ENCODE assay signal across 13 cellular contexts in genomic region chr18:23635283-23636040, GRCh38. TPM values are rescaled to one million over a fixed set of nuclear protein-coding genes. Genes with fewer than 3 reads are reported as not detected.
DNase-seq lines count a peak whose midpoint lies in the region; ATAC-seq and TF ChIP-seq lines count a peak whose summit lies in the region.
"Had no signal": no experiment of that assay in that cellular context is flagged by ENCODE, and none has a peak within 500 bp of the region (broad histone marks: within the 10 kb centered on the region; RNA-seq: fewer than 3 reads in every experiment).

No MANE protein-coding gene starts in this region.

- no peak overlapping the region for H2AFZ ChIP-seq in IMR-90 (replicated peaks; ENCODE audit: low read length, poor library complexity)

- 79% methylated on average over 3 of the region's 6 CpGs; no CpG with 5 or more reads in 1 of the 2 experiments for WGBS in IMR-90 (ENCODE audit: extremely low coverage in 2 of 2, insufficient read length in 1 of 2), 2 experiments

- TF ChIP-seq RAD21 in IMR-90 (IDR thresholded peaks at IDR 0.05; ENCODE audit: low read length): no peak

- no peak overlapping the region for H3K9ac ChIP-seq in IMR-90 (ENCODE audit: low read depth, low read length)

- H2AK9ac ChIP-seq in IMR-90 (replicated peaks; ENCODE audit: low read depth, low read length, poor library complexity): no peak overlapping the region

- no peak overlapping the region for H2BK5ac ChIP-seq in IMR-90 (ENCODE audit: low read depth, low read length, poor library complexity, severe bottlenecking)

- peaks cover 3% of the 10 kb centered on the region; the same call in 1 of the 2 replicates for H3K9me1 ChIP-seq in IMR-90 (ENCODE audit: insufficient read depth, low read length)

- CTCF ChIA-PET in IMR-90 (lab: Yijun Ruan, JAX) (interaction anchor here (1.1 kb wide), 1 partner anchor 54 kb away, joined by 4 read pairs; the partner anchor contains the start of gene LAMA3), RWPE1 (lab: Yijun Ruan, JAX) (interaction anchor here (0.6 kb wide), 1 partner anchor 48 kb away, joined by 6 read pairs; no protein-coding TSS in a partner anchor)

- BruUV-seq in IMR-90 (replicated peaks; lab: Mats Ljungman, UMichigan): no TSS peak

- no peak overlapping the region for H3K14ac ChIP-seq in IMR-90 (replicated peaks; ENCODE audit: low read depth, low read length)

- in situ Hi-C loops in IMR-90 (cut with MboI; ENCODE audit: low sequenced_read_pairs): no loop called here

- DNase-seq in EH (ENCODE audit: low read depth) (peak; percentile 17), IMR-90 (no peak), RWPE1 (ENCODE audit: low spot score) (peak; percentile 37), islet precursor cell (peak; percentile 63), cerebellar nuclear complex (lab: John Stamatoyannopoulos, UW) (no peak), left ventricle myocardium superior (no peak)
- no peak for DNase-seq in activated CD4-positive, alpha-beta T cell treated with anti-CD3 and anti-CD28 coated beads for 4 hours
- DNase-seq: activated naive CD4-positive, alpha-beta T cell treated with anti-CD3 and anti-CD28 coated beads, Interleukin-2, amount 50 U/mL, for 16 hours; NCI-H1105 treated with DMSO at 0.1 percent for 48 hours; NCI-H526 treated with DMSO at 0.1 percent for 48 hours had no signal

- no peak for ATAC-seq in IMR-90 (ENCODE audit: low read depth)
- ATAC-seq in left ventricle myocardium superior: no peak

- H3K79me1 ChIP-seq in IMR-90 (ENCODE audit: low read depth in 1 of 2, low read length in 2 of 2): no peaks in the 10 kb centered on the region

- no peak overlapping the region for H4K8ac ChIP-seq in IMR-90 (ENCODE audit: low read depth in 2 of 2, low read length in 2 of 2)

- intact Hi-C loops in IMR-90 (cut with micrococcal nuclease): no loop called here
- intact Hi-C loops in left ventricle myocardium superior (cut with micrococcal nuclease): no loop called here

- H3K4me3 ChIP-seq in IMR-90 (ENCODE audit: insufficient read depth, low read depth, low read length): no peak overlapping the region
- H3K4me3 ChIP-seq: SJSA1 had no signal

- H4K91ac ChIP-seq in IMR-90 (ENCODE audit: insufficient read depth, low read depth, low read length): no peak overlapping the region

- H4K5ac ChIP-seq in IMR-90 (ENCODE audit: low read depth, low read length): no peak overlapping the region

- H2BK120ac ChIP-seq in IMR-90 (ENCODE audit: low read depth, low read length): no peak overlapping the region

- no peak overlapping the region for H3K23ac ChIP-seq in IMR-90 (ENCODE audit: low read depth, low read length)

- TF ChIP-seq POLR2A in IMR-90 (IDR thresholded peaks at IDR 0.05; ENCODE audit: low read depth, low read length): no peak

- peaks cover 2% of the 10 kb centered on the region; the same call in 1 of the 2 replicates for H3K4me1 ChIP-seq in IMR-90 (ENCODE audit: control insufficient read depth, insufficient read depth, low read length)
- H3K4me1 ChIP-seq: SJSA1 had no signal

- no peaks in the 10 kb centered on the region for H4K20me1 ChIP-seq in IMR-90 (ENCODE audit: insufficient read depth, low read length)

- POLR2A ChIA-PET in IMR-90 (lab: Charles Lee; ENCODE audit: unreplicated experiment): no interaction called here
- POLR2A ChIA-PET in RWPE1 (lab: Yijun Ruan, JAX; ENCODE audit: low non-redundant PET): interaction anchor here (0.7 kb wide), 1 partner anchor 179 kb away, joined by 8 read pairs; no protein-coding TSS in a partner anchor

- H3K27ac ChIP-seq in IMR-90 (ENCODE audit: insufficient read depth, low read length) (no peak overlapping the region), RWPE1 (peak overlapping the region; percentile 53)
- H3K27ac ChIP-seq: neutrophil, SJSA1 had no signal

- no peak overlapping the region for H2BK15ac ChIP-seq in IMR-90 (ENCODE audit: low read depth, low read length)

- H3K4ac ChIP-seq in IMR-90 (ENCODE audit: low read depth, low read length): no peak overlapping the region

- no peak overlapping the region for H3K56ac ChIP-seq in IMR-90 (ENCODE audit: extremely low read depth, insufficient read depth, low read length)

- no peaks in the 10 kb centered on the region for H3K36me3 ChIP-seq in IMR-90 (ENCODE audit: control insufficient read depth, insufficient read depth, low read length)
- H3K36me3 ChIP-seq: neutrophil, SJSA1 had no signal

- no peaks in the 10 kb centered on the region for H3K9me3 ChIP-seq in IMR-90 (ENCODE audit: control insufficient read depth, insufficient read depth, low read length)
- H3K9me3 ChIP-seq: neutrophil, SJSA1 had no signal

- peaks cover 8% of the 10 kb centered on the region; the same call in 1 of the 2 replicates for H3K27me3 ChIP-seq in IMR-90 (ENCODE audit: control insufficient read depth, insufficient read depth, low read length)

- H2AK5ac ChIP-seq in IMR-90 (ENCODE audit: low read depth, low read length): no peak overlapping the region; the same call in 1 of the 2 replicates

- H2BK20ac ChIP-seq in IMR-90 (ENCODE audit: low read depth, low read length): no peak overlapping the region

- H3K4me2 ChIP-seq in IMR-90 (ENCODE audit: low read depth, low read length): no peak overlapping the region

- TF ChIP-seq CTCF in IMR-90 (conservative IDR thresholded peaks at IDR 0.05; ENCODE audit: low read depth, low read length) (no peak), RWPE1 (conservative IDR thresholded peaks at IDR 0.05; ENCODE audit: low read depth) (no peak)

- dilution Hi-C loops in IMR-90 (cut with HindIII; ENCODE audit: low sequenced_read_pairs, unreplicated experiment): no loop called here

- H3K18ac ChIP-seq in IMR-90 (ENCODE audit: low read depth, low read length): no peak overlapping the region

TF ChIP-seq in IMR-90, 13 proteins besides CTCF, POLR2A, EP300 and RAD21:
- no peak for TF ChIP-seq RFX5 (IDR thresholded peaks at IDR 0.05; ENCODE audit: low read depth, low read length)
- TF ChIP-seq CEBPB (IDR thresholded peaks at IDR 0.05; ENCODE audit: low read depth, low read length): peak; percentile 92
- TF ChIP-seq RCOR1 (IDR thresholded peaks at IDR 0.05; ENCODE audit: insufficient replicate concordance, low read length): no peak
- no peak for TF ChIP-seq MXI1 (IDR thresholded peaks at IDR 0.05; ENCODE audit: borderline replicate concordance, low read depth, low read length)
- no peak for TF ChIP-seq ELK1 (IDR thresholded peaks at IDR 0.05; ENCODE audit: borderline replicate concordance, low read depth, low read length)

RNA-seq across cellular contexts. Expression of gene ANKRD29, which starts 27.2 kb away (rescaled TPM):
- under 0.01 and 0.18 TPM in 2 replicates for total RNA-seq in IMR-90 (2012; rRNA removed)
- 0.07 and 0.31 TPM in 2 replicates for polyA plus RNA-seq in IMR-90 (2012; rRNA removed)
- polyA plus RNA-seq in IMR-90 (2012; cell fraction: cytosol; rRNA removed): 0.01 and 0.10 TPM in 2 replicates
- polyA plus RNA-seq in IMR-90 (2012; cell fraction: nucleus; rRNA removed; ENCODE audit: low replicate concordance): 0.36 and 0.66 TPM in 2 replicates
- 9.8 TPM for total RNA-seq in left ventricle myocardium superior

RNA-seq across cellular contexts. Expression of gene NPC1, which starts 49.2 kb away (rescaled TPM):
- total RNA-seq in IMR-90 (2012; rRNA removed) (4.7 and 7.9 TPM in 2 replicates), left ventricle myocardium superior (13.3 TPM)
- polyA plus RNA-seq in IMR-90 (2012; rRNA removed): 7.5 and 8.0 TPM in 2 replicates
- polyA plus RNA-seq in IMR-90 (2012; cell fraction: cytosol; rRNA removed): 5.0 and 6.5 TPM in 2 replicates
- polyA plus RNA-seq in IMR-90 (2012; cell fraction: nucleus; rRNA removed; ENCODE audit: low replicate concordance): 8.7 and 12.4 TPM in 2 replicates

RNA-seq across cellular contexts. Expression of gene LAMA3, which starts 53.8 kb away (rescaled TPM):
- total RNA-seq in IMR-90 (2012; rRNA removed): 0.18 and 0.28 TPM in 2 replicates
- polyA plus RNA-seq in IMR-90 (2012; rRNA removed): 0.13 and 0.19 TPM in 2 replicates
- 0.11 and 0.15 TPM in 2 replicates for polyA plus RNA-seq in IMR-90 (2012; cell fraction: cytosol; rRNA removed)
- 0.33 and 0.57 TPM in 2 replicates for polyA plus RNA-seq in IMR-90 (2012; cell fraction: nucleus; rRNA removed; ENCODE audit: low replicate concordance)
- 3.4 TPM for total RNA-seq in left ventricle myocardium superior
- polyA plus RNA-seq: CD14-positive monocyte had no signal

Comparison
In these comparisons a context has a peak if more than half of its experiments do, and no peak if none do; other contexts are left out.
1. DNase-seq: peak in EH (single experiment), RWPE1 (single experiment) and islet precursor cell (single experiment); none in IMR-90 (single experiment), cerebellar nuclear complex (0 of 2), activated CD4-positive, alpha-beta T cell treated with anti-CD3 and anti-CD28 coated beads for 4 hours (0 of 2) and left ventricle myocardium superior (single experiment).